In genomic region chr14:90556050-90556477, GRCh38 we compare ENCODE assay signal across 14 cellular contexts.
DNase-seq lines count a peak whose midpoint lies in the region; ATAC-seq and TF ChIP-seq lines count a peak whose summit lies in the region.
"Had no signal": no experiment of that assay in that cellular context is flagged by ENCODE, and none has a peak within 500 bp of the region (broad histone marks: within the 10 kb centered on the region; RNA-seq: fewer than 3 reads in every experiment).

No MANE protein-coding gene starts in this region.

- DNase-seq in NT2/D1 (ENCODE audit: low read depth, low spot score): peak; percentile 42
- peak; percentile 78 for DNase-seq in ecto neural progenitor cell (ENCODE audit: low spot score)
- DNase-seq in lower lobe of right lung: peak; percentile 62
- no peak for DNase-seq in activated CD4-positive, alpha-beta T cell treated with anti-CD3 and anti-CD28 coated beads for 36 hours
- no peak for DNase-seq in HK-2 (ENCODE audit: unreplicated experiment)
- DNase-seq in mammary epithelial cell: no peak
- DNase-seq: effector CD8-positive, alpha-beta T cell; EL; KBM-7; NCI-H446 treated with DMSO at 0.1 percent for 48 hours; T-cell had no signal

- H3K4me2 ChIP-seq in mammary epithelial cell (ENCODE audit: insufficient read depth, low read depth, low read length): no peak overlapping the region

- H3K4me1 ChIP-seq in NT2/D1 (ENCODE audit: insufficient read depth, insufficient read length) (peaks cover 15% of the 10 kb centered on the region), lower lobe of right lung (no peaks in the 10 kb centered on the region), stomach smooth muscle (ENCODE audit: control insufficient read depth, insufficient read depth, low read length) (peaks cover 60% of the 10 kb centered on the region), mammary epithelial cell (ENCODE audit: insufficient read depth, low read length) (peaks cover 11% of the 10 kb centered on the region)

- no peaks in the 10 kb centered on the region for H4K20me1 ChIP-seq in mammary epithelial cell (ENCODE audit: insufficient read depth, low read length)

- 99% methylated on average over 8 of the region's 15 CpGs for WGBS in mammary epithelial cell (ENCODE audit: low coverage, missing lambda C conversion rate)

- no peaks in the 10 kb centered on the region for H3K4me1 Mint-ChIP-seq in activated CD4-positive, alpha-beta T cell treated with anti-CD3 and anti-CD28 coated beads for 36 hours
- H3K4me1 Mint-ChIP-seq: T-cell had no signal

- H3K27me3 Mint-ChIP-seq in activated CD4-positive, alpha-beta T cell treated with anti-CD3 and anti-CD28 coated beads for 36 hours: no peaks in the 10 kb centered on the region
- H3K27me3 Mint-ChIP-seq: T-cell had no signal

- H3K79me2 ChIP-seq in mammary epithelial cell (ENCODE audit: insufficient read depth, low read length): no peaks in the 10 kb centered on the region

- H3K9me3 Mint-ChIP-seq in activated CD4-positive, alpha-beta T cell treated with anti-CD3 and anti-CD28 coated beads for 36 hours (ENCODE audit: low read depth): no peaks in the 10 kb centered on the region
- H3K9me3 Mint-ChIP-seq: T-cell had no signal

- H3K27ac ChIP-seq in lower lobe of right lung: no peak overlapping the region
- peak overlapping the region; percentile 92 for H3K27ac ChIP-seq in stomach smooth muscle (ENCODE audit: low read length)
- no peak overlapping the region for H3K27ac ChIP-seq in mammary epithelial cell (ENCODE audit: insufficient read depth, low read depth, low read length)
- H3K27ac ChIP-seq: suprapubic skin had no signal

- peak; percentile 34 to 62 for ATAC-seq in lower lobe of right lung
- ATAC-seq in activated CD4-positive, alpha-beta T cell treated with anti-CD3 and anti-CD28 coated beads for 36 hours: no peak
- no peak for ATAC-seq in GM21825 (IDR thresholded peaks at IDR 0.05; ENCODE audit: unreplicated experiment)
- ATAC-seq: T-cell had no signal

- H3K9me3 ChIP-seq in NT2/D1 (ENCODE audit: insufficient read depth, low read length): no peaks in the 10 kb centered on the region
- H3K9me3 ChIP-seq in lower lobe of right lung: no peaks in the 10 kb centered on the region
- no peaks in the 10 kb centered on the region for H3K9me3 ChIP-seq in stomach smooth muscle (ENCODE audit: control insufficient read depth in 2 of 2, low read length in 2 of 2)
- H3K9me3 ChIP-seq in mammary epithelial cell (replicated peaks; ENCODE audit: insufficient read depth, low read length): no peaks in the 10 kb centered on the region
- H3K9me3 ChIP-seq: suprapubic skin had no signal

- POLR2A ChIA-PET in activated CD4-positive, alpha-beta T cell treated with anti-CD3 and anti-CD28 coated beads for 36 hours (lab: Charles Lee): no interaction called here

- H3K4me3 ChIP-seq in NT2/D1 (ENCODE audit: insufficient read length, low read depth) (no peak overlapping the region), lower lobe of right lung (peak overlapping the region; percentile 11), stomach smooth muscle (ENCODE audit: low read length in 2 of 2) (peak overlapping the region; percentile 37 to 54), mammary epithelial cell (replicated peaks in 1 of 3; ENCODE audit: insufficient read depth in 1 of 3, low read depth in 2 of 3, low read length in 3 of 3) (no peak overlapping the region)
- H3K4me3 ChIP-seq: suprapubic skin had no signal

- H3K36me3 ChIP-seq in NT2/D1 (ENCODE audit: insufficient read depth, insufficient read length, low read length) (no peaks in the 10 kb centered on the region), lower lobe of right lung (no peaks in the 10 kb centered on the region), stomach smooth muscle (ENCODE audit: control insufficient read depth in 2 of 2, insufficient read depth in 2 of 2, low read length in 2 of 2) (no peaks in the 10 kb centered on the region), mammary epithelial cell (ENCODE audit: insufficient read depth, low read length) (no peaks in the 10 kb centered on the region)
- H3K36me3 ChIP-seq: suprapubic skin had no signal

- CTCF ChIA-PET in activated CD4-positive, alpha-beta T cell treated with anti-CD3 and anti-CD28 coated beads for 36 hours (lab: Charles Lee): no interaction called here
- CTCF ChIA-PET in mammary epithelial cell (lab: Charles Lee; ENCODE audit: low non-redundant PET): no interaction called here

- in situ Hi-C loops in mammary epithelial cell (cut with MboI; ENCODE audit: low sequenced_read_pairs in 2 of 2): no loop called here

- no peak overlapping the region for H2AFZ ChIP-seq in mammary epithelial cell (ENCODE audit: low read depth, low read length)

- no peak overlapping the region for H3K4me3 Mint-ChIP-seq in activated CD4-positive, alpha-beta T cell treated with anti-CD3 and anti-CD28 coated beads for 36 hours
- H3K4me3 Mint-ChIP-seq: T-cell had no signal

- H3K36me3 Mint-ChIP-seq in activated CD4-positive, alpha-beta T cell treated with anti-CD3 and anti-CD28 coated beads for 36 hours (ENCODE audit: low read depth): no peaks in the 10 kb centered on the region
- H3K36me3 Mint-ChIP-seq: T-cell had no signal

- H3K9ac ChIP-seq in NT2/D1 (ENCODE audit: insufficient read length, low read depth) (peak overlapping the region; percentile 24), stomach smooth muscle (ENCODE audit: low read length in 2 of 2) (peak overlapping the region in 1 of 2 donors; percentile 38), mammary epithelial cell (ENCODE audit: insufficient read depth, low read length) (no peak overlapping the region)

- H3K27ac Mint-ChIP-seq in activated CD4-positive, alpha-beta T cell treated with anti-CD3 and anti-CD28 coated beads for 36 hours: no peak overlapping the region
- H3K27ac Mint-ChIP-seq: T-cell had no signal

- intact Hi-C loops in lower lobe of right lung (cut with DNase I): no loop called here
- intact Hi-C loops in activated CD4-positive, alpha-beta T cell treated with anti-CD3 and anti-CD28 coated beads for 36 hours (cut with DNase I, micrococcal nuclease): no loop called here
- intact Hi-C loops in mammary epithelial cell (cut with micrococcal nuclease): no loop called here

- dilution Hi-C loops in mammary epithelial cell (cut with HindIII; ENCODE audit: low sequenced_read_pairs): no loop called here

- no TSS peak for BruUV-seq in mammary epithelial cell (replicated peaks; lab: Mats Ljungman, UMichigan)

- H3K27me3 ChIP-seq in NT2/D1 (ENCODE audit: insufficient read depth, insufficient read length): no peaks in the 10 kb centered on the region
- H3K27me3 ChIP-seq in lower lobe of right lung (ENCODE audit: low read depth): no peaks in the 10 kb centered on the region
- H3K27me3 ChIP-seq in stomach smooth muscle (ENCODE audit: control insufficient read depth in 1 of 2, insufficient read depth in 2 of 2, low read length in 2 of 2): no peaks in the 10 kb centered on the region
- H3K27me3 ChIP-seq in mammary epithelial cell (ENCODE audit: insufficient read depth, low read length): no peaks in the 10 kb centered on the region
- H3K27me3 ChIP-seq: suprapubic skin had no signal

- no peak for TF ChIP-seq CTCF in lower lobe of right lung (IDR thresholded peaks at IDR 0.05)
- TF ChIP-seq CTCF in mammary epithelial cell (conservative IDR thresholded peaks at IDR 0.05 in 1 of 2, IDR thresholded peaks at IDR 0.05 in 1 of 2; ENCODE audit: extremely low read depth in 1 of 2, insufficient read depth in 1 of 2, low read depth in 1 of 2, low read length in 2 of 2): no peak

Comparison
In these comparisons a context has a peak if more than half of its experiments do, and no peak if none do; other contexts are left out.
1. DNase-seq: peak in NT2/D1 (single experiment), ecto neural progenitor cell (single experiment) and lower lobe of right lung (single experiment); none in activated CD4-positive, alpha-beta T cell treated with anti-CD3 and anti-CD28 coated beads for 36 hours (single experiment), HK-2 (single experiment) and mammary epithelial cell (single experiment).
2. H3K4me3 ChIP-seq: peak in lower lobe of right lung (single experiment) and stomach smooth muscle (2 of 2); none in NT2/D1 (single experiment) and mammary epithelial cell (0 of 3).
3. ATAC-seq: peak in lower lobe of right lung (2 of 2); none in activated CD4-positive, alpha-beta T cell treated with anti-CD3 and anti-CD28 coated beads for 36 hours (single experiment) and GM21825 (single experiment).